ENCODE assay signal across 8 cellular contexts in the genomic region with DNA sequence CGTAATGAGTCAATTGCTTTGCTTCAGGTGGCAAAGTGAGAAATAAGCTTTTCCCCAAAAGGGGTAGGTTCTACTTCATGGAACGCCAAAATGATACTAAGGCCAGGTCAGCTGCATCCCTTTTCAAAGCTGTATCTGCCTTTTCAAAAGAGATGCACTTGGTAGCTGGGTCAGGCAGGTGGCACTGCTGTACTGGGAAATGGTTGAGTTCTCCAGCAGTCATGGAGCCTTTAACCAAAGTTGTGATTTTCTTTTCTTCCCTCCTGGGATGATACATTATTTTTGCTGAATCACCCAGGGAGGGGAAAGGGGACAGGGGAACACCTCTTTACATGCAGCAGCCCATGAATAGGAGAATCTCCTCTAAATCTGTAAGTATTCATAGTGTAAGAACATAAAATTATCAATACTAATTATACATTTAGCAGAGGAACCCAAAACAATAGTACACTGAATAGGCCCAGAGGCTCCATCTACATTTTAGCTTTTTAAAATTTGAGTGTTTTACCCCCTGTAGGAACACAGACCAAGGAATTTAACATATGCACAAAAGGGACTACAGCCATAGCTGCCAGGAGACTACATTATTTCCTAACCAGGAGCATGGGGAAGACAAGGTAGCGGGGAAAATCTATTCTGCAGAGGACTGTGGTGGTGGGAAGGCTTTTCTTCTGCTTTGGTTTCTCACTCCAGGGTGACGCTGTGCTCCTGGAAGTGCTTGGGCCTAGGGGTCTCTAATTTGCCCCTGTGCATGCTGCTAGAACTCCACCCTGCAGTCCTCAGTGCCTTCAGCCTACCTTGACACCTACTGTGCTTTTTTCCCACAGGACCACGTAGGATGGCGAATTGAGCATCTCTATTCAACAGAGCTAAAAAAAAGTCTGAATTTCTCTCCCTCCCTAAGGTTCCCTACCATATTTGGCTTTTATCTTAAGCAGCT. TPM values are rescaled to one million over a fixed set of nuclear protein-coding genes. Genes with fewer than 3 reads are reported as not detected.
DNase-seq lines count a peak whose midpoint lies in the region; ATAC-seq and TF ChIP-seq lines count a peak whose summit lies in the region.

No MANE protein-coding gene starts in this region.

- no peaks in the 10 kb centered on the region for H3K4me1 Mint-ChIP-seq in activated CD8-positive, alpha-beta T cell treated with anti-CD3 and anti-CD28 coated beads, Interleukin-2, amount 10 ng/mL, durations not matched to agents 7 days and 5 days (ENCODE audit: low read depth)

- H3K4me1 ChIP-seq in HEK293 (ENCODE audit: control insufficient read depth, insufficient read depth, low read length), result no peaks in the 10 kb centered on the region

- H3K36me3 Mint-ChIP-seq in activated CD8-positive, alpha-beta T cell treated with anti-CD3 and anti-CD28 coated beads, Interleukin-2, amount 10 ng/mL, durations not matched to agents 7 days and 5 days (ENCODE audit: low read depth), result no peaks in the 10 kb centered on the region

- H3K9me3 Mint-ChIP-seq in activated CD8-positive, alpha-beta T cell treated with anti-CD3 and anti-CD28 coated beads, Interleukin-2, amount 10 ng/mL, durations not matched to agents 7 days and 5 days (ENCODE audit: insufficient read depth), result no peaks in the 10 kb centered on the region

- H3K4me3 ChIP-seq in HEK293 (ENCODE audit: low read depth, low read length), result no peak overlapping the region

- ATAC-seq in activated CD8-positive, alpha-beta T cell treated with anti-CD3 and anti-CD28 coated beads, Interleukin-2, amount 10 ng/mL, durations not matched to agents 7 days and 5 days, result peak; percentile 80
- ATAC-seq in stimulated activated naive CD8-positive, alpha-beta T cell treated with anti-CD3 and anti-CD28 coated beads, Interleukin-15, Interleukin-2, amounts not matched to agents 100 U/mL and 50 U/mL, for 24 hours, result peak; percentile 55
- ATAC-seq in GM21723 (IDR thresholded peaks at IDR 0.05; ENCODE audit: unreplicated experiment), result no peak

- POLR2A ChIA-PET in HEK293 (lab: Yijun Ruan, JAX), result no interaction called here
- POLR2A ChIA-PET in activated CD8-positive, alpha-beta T cell treated with anti-CD3 and anti-CD28 coated beads, Interleukin-2, amount 10 ng/mL, durations not matched to agents 7 days and 5 days (lab: Charles Lee), result interaction anchor here (0.9 kb wide), 1 partner anchor 280 kb away, joined by 3 read pairs; a partner anchor contains a TSS

- H3K36me3 ChIP-seq in HEK293 (ENCODE audit: control insufficient read depth in 2 of 2, insufficient read depth in 1 of 2, low read length in 2 of 2), result no peaks in the 10 kb centered on the region; a peak in 1 of 3 replicates

- H3K27ac ChIP-seq in HEK293 (ENCODE audit: extremely low read depth, low read depth, low read length) (no peak overlapping the region), epithelial cell of prostate (peak overlapping the region; percentile 1)

- no peaks in the 10 kb centered on the region for H3K27me3 Mint-ChIP-seq in activated CD8-positive, alpha-beta T cell treated with anti-CD3 and anti-CD28 coated beads, Interleukin-2, amount 10 ng/mL, durations not matched to agents 7 days and 5 days (ENCODE audit: low read depth)

- no peaks in the 10 kb centered on the region for H3K9me3 ChIP-seq in HEK293 (ENCODE audit: control insufficient read depth, insufficient read depth, low read depth, low read length)

- H3K4me3 Mint-ChIP-seq in activated CD8-positive, alpha-beta T cell treated with anti-CD3 and anti-CD28 coated beads, Interleukin-2, amount 10 ng/mL, durations not matched to agents 7 days and 5 days, result no peak overlapping the region

- H3K27ac Mint-ChIP-seq in activated CD8-positive, alpha-beta T cell treated with anti-CD3 and anti-CD28 coated beads, Interleukin-2, amount 10 ng/mL, durations not matched to agents 7 days and 5 days, result no peak overlapping the region

- CTCF ChIA-PET in HEK293 (lab: Yijun Ruan, JAX), result interaction anchor here (0.6 to 2.8 kb wide), 20 partner anchors 14 to 718 kb away, joined by 3 to 28 read pairs (median 4); no protein-coding TSS in a partner anchor
- CTCF ChIA-PET in activated CD8-positive, alpha-beta T cell treated with anti-CD3 and anti-CD28 coated beads, Interleukin-2, amount 10 ng/mL, durations not matched to agents 7 days and 5 days (lab: Charles Lee), result interaction anchor here (0.6 to 2.7 kb wide), 26 partner anchors 9 to 416 kb away, joined by 3 to 27 read pairs (median 4); a partner anchor contains a TSS

- peak; percentile 71 for TF ChIP-seq CTCF in HEK293 (tag by site-specific recombination; IDR thresholded peaks at IDR 0.05)

- peak; percentile 39 for DNase-seq in DMS 273 treated with DMSO at 0.1 percent for 48 hours (lab: John Stamatoyannopoulos, UW)
- peak; percentile 10 to 84 for DNase-seq in NCI-H526 (lab: John Stamatoyannopoulos, UW)
- peak; percentile 57 for DNase-seq in activated CD8-positive, alpha-beta T cell treated with anti-CD3 and anti-CD28 coated beads, Interleukin-2, amount 10 ng/mL, durations not matched to agents 7 days and 5 days
- peak; percentile 22 for DNase-seq in epithelial cell of prostate (ENCODE audit: low read depth, low spot score)
- DNase-seq in midbrain (lab: John Stamatoyannopoulos, UW), result peak; percentile 68
- peak; percentile 14 for DNase-seq in stimulated activated naive CD8-positive, alpha-beta T cell treated with anti-CD3 and anti-CD28 coated beads, Interleukin-15, Interleukin-2, amounts not matched to agents 100 U/mL and 50 U/mL, for 24 hours

TF ChIP-seq in HEK293, 187 proteins besides CTCF, POLR2A, EP300 and RAD21 (continues in another document):
- TF ChIP-seq ZSCAN30 (tag by site-specific recombination; IDR thresholded peaks at IDR 0.05), result peak; percentile 29; the same call in 1 of the 2 replicates
- peak; percentile 61; the same call in 1 of the 2 replicates for TF ChIP-seq ZNF2 (tag by site-specific recombination; IDR thresholded peaks at IDR 0.05)
- TF ChIP-seq, protein P1, sequence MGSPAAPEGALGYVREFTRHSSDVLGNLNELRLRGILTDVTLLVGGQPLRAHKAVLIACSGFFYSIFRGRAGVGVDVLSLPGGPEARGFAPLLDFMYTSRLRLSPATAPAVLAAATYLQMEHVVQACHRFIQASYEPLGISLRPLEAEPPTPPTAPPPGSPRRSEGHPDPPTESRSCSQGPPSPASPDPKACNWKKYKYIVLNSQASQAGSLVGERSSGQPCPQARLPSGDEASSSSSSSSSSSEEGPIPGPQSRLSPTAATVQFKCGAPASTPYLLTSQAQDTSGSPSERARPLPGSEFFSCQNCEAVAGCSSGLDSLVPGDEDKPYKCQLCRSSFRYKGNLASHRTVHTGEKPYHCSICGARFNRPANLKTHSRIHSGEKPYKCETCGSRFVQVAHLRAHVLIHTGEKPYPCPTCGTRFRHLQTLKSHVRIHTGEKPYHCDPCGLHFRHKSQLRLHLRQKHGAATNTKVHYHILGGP (tag by site-specific recombination; IDR thresholded peaks at IDR 0.05), result no peak
- TF ChIP-seq ZFHX2 (tag by site-specific recombination; conservative IDR thresholded peaks at IDR 0.05), result no peak
- no peak for TF ChIP-seq GLI2 (tag by site-specific recombination; IDR thresholded peaks at IDR 0.05; ENCODE audit: borderline replicate concordance, low read depth)
- TF ChIP-seq ZNF549 (tag by site-specific recombination; IDR thresholded peaks at IDR 0.05), result no peak
- peak; percentile 83 for TF ChIP-seq ZNF654 (tag by site-specific recombination; IDR thresholded peaks at IDR 0.05; ENCODE audit: low read depth)
- TF ChIP-seq ZBTB1 (tag by site-specific recombination; IDR thresholded peaks at IDR 0.05), result no peak
- TF ChIP-seq ZNF169 (tag by site-specific recombination; IDR thresholded peaks at IDR 0.05), result no peak
- TF ChIP-seq, protein P2, sequence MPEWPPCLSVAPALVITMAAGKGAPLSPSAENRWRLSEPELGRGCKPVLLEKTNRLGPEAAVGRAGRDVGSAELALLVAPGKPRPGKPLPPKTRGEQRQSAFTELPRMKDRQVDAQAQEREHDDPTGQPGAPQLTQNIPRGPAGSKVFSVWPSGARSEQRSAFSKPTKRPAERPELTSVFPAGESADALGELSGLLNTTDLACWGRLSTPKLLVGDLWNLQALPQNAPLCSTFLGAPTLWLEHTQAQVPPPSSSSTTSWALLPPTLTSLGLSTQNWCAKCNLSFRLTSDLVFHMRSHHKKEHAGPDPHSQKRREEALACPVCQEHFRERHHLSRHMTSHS (tag by site-specific recombination; IDR thresholded peaks at IDR 0.05), result no peak
- TF ChIP-seq YY2 (tag by site-specific recombination; IDR thresholded peaks at IDR 0.05), result no peak
- TF ChIP-seq, protein P3, sequence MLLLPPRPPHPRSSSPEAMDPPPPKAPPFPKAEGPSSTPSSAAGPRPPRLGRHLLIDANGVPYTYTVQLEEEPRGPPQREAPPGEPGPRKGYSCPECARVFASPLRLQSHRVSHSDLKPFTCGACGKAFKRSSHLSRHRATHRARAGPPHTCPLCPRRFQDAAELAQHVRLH (tag by site-specific recombination; IDR thresholded peaks at IDR 0.05), result no peak
- no peak for TF ChIP-seq ZNF830 (tag by site-specific recombination; IDR thresholded peaks at IDR 0.05; ENCODE audit: low read depth)
- TF ChIP-seq, protein P4, sequence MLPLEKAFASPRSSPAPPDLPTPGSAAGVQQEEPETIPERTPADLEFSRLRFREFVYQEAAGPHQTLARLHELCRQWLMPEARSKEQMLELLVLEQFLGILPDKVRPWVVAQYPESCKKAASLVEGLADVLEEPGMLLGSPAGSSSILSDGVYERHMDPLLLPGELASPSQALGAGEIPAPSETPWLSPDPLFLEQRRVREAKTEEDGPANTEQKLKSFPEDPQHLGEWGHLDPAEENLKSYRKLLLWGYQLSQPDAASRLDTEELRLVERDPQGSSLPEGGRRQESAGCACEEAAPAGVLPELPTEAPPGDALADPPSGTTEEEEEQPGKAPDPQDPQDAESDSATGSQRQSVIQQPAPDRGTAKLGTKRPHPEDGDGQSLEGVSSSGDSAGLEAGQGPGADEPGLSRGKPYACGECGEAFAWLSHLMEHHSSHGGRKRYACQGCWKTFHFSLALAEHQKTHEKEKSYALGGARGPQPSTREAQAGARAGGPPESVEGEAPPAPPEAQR (tag by site-specific recombination; IDR thresholded peaks at IDR 0.05), result no peak
- TF ChIP-seq ZNF202 (tag by site-specific recombination; IDR thresholded peaks at IDR 0.05; ENCODE audit: borderline replicate concordance), result no peak
- TF ChIP-seq ZNF664 (tag by site-specific recombination; IDR thresholded peaks at IDR 0.05), result no peak
- TF ChIP-seq ZNF366 (tag by site-specific recombination; conservative IDR thresholded peaks at IDR 0.05), result peak; percentile 35; the same call in 1 of the 2 replicates

RNA-seq across cellular contexts. Expression of a gene that starts 6.4 kb away (rescaled TPM):
- total RNA-seq in activated CD8-positive, alpha-beta T cell treated with anti-CD3 and anti-CD28 coated beads, Interleukin-2, amount 10 ng/mL, durations not matched to agents 7 days and 5 days, result not detected

Comparison
In these comparisons a context has a peak if more than half of its experiments do, and no peak if none do; other contexts are left out.
1. DNase-seq: peak in every context shown above with its lines; median percentile 68 in midbrain; 57 in activated CD8-positive, alpha-beta T cell treated with anti-CD3 and anti-CD28 coated beads, Interleukin-2, amount 10 ng/mL, durations not matched to agents 7 days and 5 days; 47 in NCI-H526; 39 in DMS 273 treated with DMSO at 0.1 percent for 48 hours; 22 in epithelial cell of prostate; 14 in stimulated activated naive CD8-positive, alpha-beta T cell treated with anti-CD3 and anti-CD28 coated beads, Interleukin-15, Interleukin-2, amounts not matched to agents 100 U/mL and 50 U/mL, for 24 hours.